In genomic region chr16:1218061-1218929, GRCh38 we compare ENCODE assay signal across 32 cellular contexts. TPM values are rescaled to one million over a fixed set of nuclear protein-coding genes. Genes with fewer than 3 reads are reported as not detected.
DNase-seq lines count a peak whose midpoint lies in the region; ATAC-seq, FAIRE-seq and TF ChIP-seq lines count a peak whose summit lies in the region.
"Had no signal": no experiment of that assay in that cellular context is flagged by ENCODE, and none has a peak within 500 bp of the region (broad histone marks: within the 10 kb centered on the region; RNA-seq: fewer than 3 reads in every experiment).

No MANE protein-coding gene starts in this region.

- H3K4me2 ChIP-seq in IMR-90 (ENCODE audit: low read depth, low read length), result no peak overlapping the region
- H3K4me2 ChIP-seq: BLaER1 had no signal

- no peak overlapping the region for H3K14ac ChIP-seq in IMR-90 (replicated peaks; ENCODE audit: low read depth, low read length)

- no peaks in the 10 kb centered on the region for H3K27me3 ChIP-seq in IMR-90 (ENCODE audit: control insufficient read depth, insufficient read depth, low read length)
- H3K27me3 ChIP-seq: BLaER1 had no signal

- H3K4me3 ChIP-seq in HEK293 (ENCODE audit: low read depth, low read length) (no peak overlapping the region), IMR-90 (ENCODE audit: insufficient read depth, low read depth, low read length) (no peak overlapping the region)
- H3K4me3 ChIP-seq: BLaER1, GM12878 had no signal

- intact Hi-C loops in IMR-90 (cut with micrococcal nuclease), result no loop called here

- H3K27ac ChIP-seq in HEK293 (ENCODE audit: extremely low read depth, low read depth, low read length) (no peak overlapping the region), IMR-90 (ENCODE audit: insufficient read depth, low read length) (no peak overlapping the region)
- H3K27ac ChIP-seq: BLaER1 had no signal

- ATAC-seq in IMR-90 (ENCODE audit: low read depth) (no peak), HG03565 (IDR thresholded peaks at IDR 0.05; ENCODE audit: unreplicated experiment) (no peak)
- ATAC-seq: GM12878 had no signal

- no peaks in the 10 kb centered on the region for H4K20me1 ChIP-seq in IMR-90 (ENCODE audit: insufficient read depth, low read length)

- no peak overlapping the region for H2BK15ac ChIP-seq in IMR-90 (ENCODE audit: low read depth, low read length)

- FAIRE-seq in urothelium cell line (lab: Jason Lieb, UNC), result peak; percentile 13
- FAIRE-seq: A204.1, GM12878, GM12892, GM18507 had no signal

- no peak overlapping the region for H2AK5ac ChIP-seq in IMR-90 (ENCODE audit: low read depth, low read length)

- POLR2A ChIA-PET in HEK293 (lab: Yijun Ruan, JAX), result interaction anchor here (0.7 kb wide), 1 partner anchor 11 kb away, joined by 3 read pairs; no protein-coding TSS in a partner anchor
- POLR2A ChIA-PET in IMR-90 (lab: Charles Lee; ENCODE audit: unreplicated experiment), result no interaction called here

- no peak overlapping the region for H3K4ac ChIP-seq in IMR-90 (ENCODE audit: low read depth, low read length)

- H3K9me1 ChIP-seq in IMR-90 (ENCODE audit: insufficient read depth, low read length), result no peaks in the 10 kb centered on the region

- WGBS in IMR-90 (ENCODE audit: extremely low coverage in 2 of 2, insufficient read length in 1 of 2), 2 experiments, result 85% methylated on average over 24 of the region's 49 CpGs; no CpG with 5 or more reads in 1 of the 2 experiments

- no peak for DNase-seq in IMR-90
- no peak for DNase-seq in erythroblast (lab: John Stamatoyannopoulos, UW)
- no peak for DNase-seq in urothelium cell line (ENCODE audit: low spot score)
- DNase-seq in medulla oblongata (ENCODE audit: extremely low spot score), result no peak
- DNase-seq in amniotic stem cell (lab: John Stamatoyannopoulos, UW), result no peak
- DNase-seq: 8988T; ACHN; BE2C; C1 segment of cervical spinal cord; CD4-positive, CD25-positive, alpha-beta regulatory T cell; CD8-positive, alpha-beta memory T cell; COR-L47; DMS 273 treated with DMSO at 0.1 percent for 48 hours; DMS153; DMS53; DMS79; DND-41; EL; GDM1 had no signal

- no peak overlapping the region for H4K8ac ChIP-seq in IMR-90 (ENCODE audit: low read depth in 2 of 2, low read length in 2 of 2)

- no peaks in the 10 kb centered on the region for H3K79me1 ChIP-seq in IMR-90 (ENCODE audit: low read depth in 1 of 2, low read length in 2 of 2)

- H3K36me3 ChIP-seq in HEK293 (ENCODE audit: control insufficient read depth in 2 of 2, insufficient read depth in 1 of 2, low read length in 2 of 2) (peaks cover 0 to 14% of the 10 kb centered on the region in 2 experiments; a peak in 1 of 3 replicates), IMR-90 (ENCODE audit: control insufficient read depth, insufficient read depth, low read length) (peaks cover 2% of the 10 kb centered on the region; the same call in 1 of the 2 replicates)
- H3K36me3 ChIP-seq: BE2C had no signal

- H2BK5ac ChIP-seq in IMR-90 (ENCODE audit: low read depth, low read length, poor library complexity, severe bottlenecking), result no peak overlapping the region

- in situ Hi-C loops in IMR-90 (cut with MboI; ENCODE audit: low sequenced_read_pairs), result loop anchor here (25.0 kb wide), 1 partner anchor 406 kb away; the partner anchor contains the start of gene GNG13

- no peak overlapping the region for H4K5ac ChIP-seq in IMR-90 (ENCODE audit: low read depth, low read length)

- no peak overlapping the region for H3K23ac ChIP-seq in IMR-90 (ENCODE audit: low read depth, low read length)

- BruUV-seq in IMR-90 (replicated peaks; lab: Mats Ljungman, UMichigan), result no TSS peak

- no peak for TF ChIP-seq POLR2A in IMR-90 (IDR thresholded peaks at IDR 0.05; ENCODE audit: low read depth, low read length)
- peak; percentile 11 for TF ChIP-seq POLR2A in erythroblast (IDR thresholded peaks at IDR 0.05; ENCODE audit: low read length)

- peak overlapping the region; percentile 11 for H2AFZ ChIP-seq in IMR-90 (replicated peaks; ENCODE audit: low read length, poor library complexity)

- no peaks in the 10 kb centered on the region for H3K9me3 ChIP-seq in HEK293 (ENCODE audit: control insufficient read depth, insufficient read depth, low read depth, low read length)
- H3K9me3 ChIP-seq in IMR-90 (ENCODE audit: control insufficient read depth, insufficient read depth, low read length), result no peaks in the 10 kb centered on the region
- H3K9me3 ChIP-seq: BE2C, BLaER1 had no signal

- TF ChIP-seq CTCF in HEK293 (tag by site-specific recombination; IDR thresholded peaks at IDR 0.05) (no peak), IMR-90 (conservative IDR thresholded peaks at IDR 0.05; ENCODE audit: low read depth, low read length) (no peak)

- CTCF ChIA-PET in HEK293 (lab: Yijun Ruan, JAX) (no interaction called here), IMR-90 (lab: Yijun Ruan, JAX) (no interaction called here)

- H2AK9ac ChIP-seq in IMR-90 (replicated peaks; ENCODE audit: low read depth, low read length, poor library complexity), result no peak overlapping the region

- H3K18ac ChIP-seq in IMR-90 (ENCODE audit: low read depth, low read length), result no peak overlapping the region

- H3K4me1 ChIP-seq in HEK293 (ENCODE audit: control insufficient read depth, insufficient read depth, low read length) (no peaks in the 10 kb centered on the region), IMR-90 (ENCODE audit: control insufficient read depth, insufficient read depth, low read length) (no peaks in the 10 kb centered on the region)
- H3K4me1 ChIP-seq: BE2C had no signal

- no peak overlapping the region for H3K56ac ChIP-seq in IMR-90 (ENCODE audit: extremely low read depth, insufficient read depth, low read length)

- H4K91ac ChIP-seq in IMR-90 (ENCODE audit: insufficient read depth, low read depth, low read length), result no peak overlapping the region

- no peak overlapping the region for H2BK120ac ChIP-seq in IMR-90 (ENCODE audit: low read depth, low read length)

- H3K9ac ChIP-seq in IMR-90 (ENCODE audit: low read depth, low read length), result no peak overlapping the region
- H3K9ac ChIP-seq: BLaER1 had no signal

- dilution Hi-C loops in IMR-90 (cut with HindIII; ENCODE audit: low sequenced_read_pairs, unreplicated experiment), result no loop called here

- H2BK20ac ChIP-seq in IMR-90 (ENCODE audit: low read depth, low read length), result no peak overlapping the region

- no peak for TF ChIP-seq RAD21 in IMR-90 (IDR thresholded peaks at IDR 0.05; ENCODE audit: low read length)

TF ChIP-seq in HEK293, 187 proteins besides CTCF, POLR2A, EP300 and RAD21:
- TF ChIP-seq ZNF530 (tag by site-specific recombination; IDR thresholded peaks at IDR 0.05; ENCODE audit: low read depth) (no peak), EGR2 (tag by site-specific recombination; IDR thresholded peaks at IDR 0.05; ENCODE audit: low read depth) (peak; percentile 92), SP2 (tag by site-specific recombination; IDR thresholded peaks at IDR 0.05) (peak; percentile 27; the same call in 1 of the 2 replicates), SP7 (tag by site-specific recombination; IDR thresholded peaks at IDR 0.05) (no peak), ZFHX2 (tag by site-specific recombination; conservative IDR thresholded peaks at IDR 0.05) (peak; percentile 84)

TF ChIP-seq in IMR-90, 13 proteins besides CTCF, POLR2A, EP300 and RAD21 (continues in another document):
- TF ChIP-seq NFE2L2 (IDR thresholded peaks at IDR 0.05; ENCODE audit: low read depth, low read length), result no peak
- no peak for TF ChIP-seq MAFK (IDR thresholded peaks at IDR 0.05; ENCODE audit: low read depth, low read length)
- no peak for TF ChIP-seq FOS (IDR thresholded peaks at IDR 0.05; ENCODE audit: low read depth, low read length)
- no peak for TF ChIP-seq CHD1 (IDR thresholded peaks at IDR 0.05; ENCODE audit: low read depth, low read length)
- TF ChIP-seq CEBPB (IDR thresholded peaks at IDR 0.05; ENCODE audit: low read depth, low read length), result no peak
- no peak for TF ChIP-seq BHLHE40 (IDR thresholded peaks at IDR 0.05; ENCODE audit: low read depth, low read length)
- TF ChIP-seq MAZ (IDR thresholded peaks at IDR 0.05; ENCODE audit: borderline replicate concordance, low read depth, low read length), result no peak
- TF ChIP-seq RCOR1 (IDR thresholded peaks at IDR 0.05; ENCODE audit: insufficient replicate concordance, low read length), result no peak
- TF ChIP-seq SMC3 (IDR thresholded peaks at IDR 0.05; ENCODE audit: low read depth, low read length), result no peak
- TF ChIP-seq ELK1 (IDR thresholded peaks at IDR 0.05; ENCODE audit: borderline replicate concordance, low read depth, low read length), result no peak
- no peak for TF ChIP-seq MXI1 (IDR thresholded peaks at IDR 0.05; ENCODE audit: borderline replicate concordance, low read depth, low read length)

RNA-seq across cellular contexts. Expression of gene TPSG1, which starts 6.8 kb away (rescaled TPM):
- not detected in 2 replicates for total RNA-seq in IMR-90 (2012; rRNA removed)
- not detected in 2 replicates for polyA plus RNA-seq in IMR-90 (2012; rRNA removed)
- not detected in 2 replicates for polyA plus RNA-seq in IMR-90 (2012; cell fraction: cytosol; rRNA removed)
- polyA plus RNA-seq in IMR-90 (2012; cell fraction: nucleus; rRNA removed; ENCODE audit: low replicate concordance), result not detected in 2 replicates
- total RNA-seq: A673; CD4-positive, alpha-beta memory T cell; CD4-positive, CD25-positive, alpha-beta regulatory T cell; CD8-positive, alpha-beta memory T cell; G401; GM12878 had no signal
- polyA plus RNA-seq: AG04450; CD14-positive monocyte; CD4-positive, alpha-beta memory T cell; CD4-positive, CD25-positive, alpha-beta regulatory T cell; CD8-positive, alpha-beta memory T cell; GM12878 had no signal

RNA-seq across cellular contexts. Expression of gene TPSB2, which starts 11.7 kb away (rescaled TPM):
- not detected in 2 replicates for total RNA-seq in IMR-90 (2012; rRNA removed)
- polyA plus RNA-seq in IMR-90 (2012; rRNA removed), result not detected in 2 replicates
- not detected in 2 replicates for polyA plus RNA-seq in IMR-90 (2012; cell fraction: cytosol; rRNA removed)
- not detected in 2 replicates for polyA plus RNA-seq in IMR-90 (2012; cell fraction: nucleus; rRNA removed; ENCODE audit: low replicate concordance)
- total RNA-seq: CD4-positive, alpha-beta memory T cell; CD4-positive, CD25-positive, alpha-beta regulatory T cell; CD8-positive, alpha-beta memory T cell; Daoy; G401; GM12878 had no signal
- polyA plus RNA-seq: AG04450; CD14-positive monocyte; CD4-positive, alpha-beta memory T cell; CD4-positive, CD25-positive, alpha-beta regulatory T cell; CD8-positive, alpha-beta memory T cell; GM12878 had no signal

RNA-seq across cellular contexts. Expression of gene TPSAB1, which starts 22.2 kb away (rescaled TPM):
- total RNA-seq in IMR-90 (2012; rRNA removed), result not detected in 2 replicates
- not detected in 2 replicates for polyA plus RNA-seq in IMR-90 (2012; rRNA removed)
- not detected in 2 replicates for polyA plus RNA-seq in IMR-90 (2012; cell fraction: cytosol; rRNA removed)
- polyA plus RNA-seq in IMR-90 (2012; cell fraction: nucleus; rRNA removed; ENCODE audit: low replicate concordance), result not detected in 2 replicates
- total RNA-seq: CD4-positive, alpha-beta memory T cell; CD4-positive, CD25-positive, alpha-beta regulatory T cell; CD8-positive, alpha-beta memory T cell; Daoy; G401; GM12878 had no signal
- polyA plus RNA-seq: AG04450; CD14-positive monocyte; CD4-positive, alpha-beta memory T cell; CD4-positive, CD25-positive, alpha-beta regulatory T cell; CD8-positive, alpha-beta memory T cell had no signal

RNA-seq across cellular contexts. Expression of gene TPSD1, which starts 37.6 kb away (rescaled TPM):
- not detected in 2 replicates for total RNA-seq in IMR-90 (2012; rRNA removed)
- not detected in 2 replicates for polyA plus RNA-seq in IMR-90 (2012; rRNA removed)
- not detected in 2 replicates for polyA plus RNA-seq in IMR-90 (2012; cell fraction: cytosol; rRNA removed)
- polyA plus RNA-seq in IMR-90 (2012; cell fraction: nucleus; rRNA removed; ENCODE audit: low replicate concordance), result not detected in 2 replicates
- total RNA-seq: CD4-positive, alpha-beta memory T cell; CD4-positive, CD25-positive, alpha-beta regulatory T cell; CD8-positive, alpha-beta memory T cell; Daoy; G401; GM12878 had no signal
- polyA plus RNA-seq: AG04450; CD14-positive monocyte; CD4-positive, alpha-beta memory T cell; CD4-positive, CD25-positive, alpha-beta regulatory T cell; CD8-positive, alpha-beta memory T cell; GM12878 had no signal
